31 cellular contexts compared by ENCODE assay signal in the genomic region with DNA sequence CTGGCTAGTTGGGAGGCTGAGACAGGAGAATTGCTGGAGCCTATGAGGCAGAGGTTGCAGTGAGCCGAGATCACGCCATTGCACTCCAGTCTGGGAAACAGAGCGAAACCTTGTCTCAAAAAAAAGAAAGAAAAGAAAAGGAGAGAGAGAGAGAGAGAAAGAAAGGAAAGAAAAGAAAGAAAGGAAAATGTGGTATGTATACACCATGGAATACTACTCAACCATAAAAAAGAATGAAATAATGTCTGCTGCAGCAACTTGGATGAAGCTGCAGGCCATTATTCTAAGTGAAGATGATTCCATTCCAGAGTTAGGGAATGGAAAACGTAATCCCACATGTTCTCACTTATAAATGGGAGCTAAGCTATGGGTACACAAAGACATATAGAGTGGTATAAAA.
DNase-seq lines count a peak whose midpoint lies in the region; TF ChIP-seq lines count a peak whose summit lies in the region.
"Had no signal": no experiment of that assay in that cellular context is flagged by ENCODE, and none has a peak within 500 bp of the region (broad histone marks: within the 10 kb centered on the region; RNA-seq: fewer than 3 reads in every experiment).

No MANE protein-coding gene starts in this region.

- no peaks in the 10 kb centered on the region for H3K4me1 Mint-ChIP-seq in activated naive CD4-positive, alpha-beta T cell treated with anti-CD3 and anti-CD28 coated beads, Interleukin-2, amount 50 U/mL, for 24 hours
- no peaks in the 10 kb centered on the region for H3K4me1 Mint-ChIP-seq in activated naive CD4-positive, alpha-beta T cell treated with anti-CD3 and anti-CD28 coated beads, Interleukin-2, amount 10 ng/mL, durations not matched to agents 7 days and 5 days
- H3K4me1 Mint-ChIP-seq: B cell; CD14-positive monocyte; CD4-positive, alpha-beta memory T cell; CD4-positive, CD25-positive, alpha-beta regulatory T cell; CD8-positive, alpha-beta memory T cell had no signal

- H3K9me3 ChIP-seq in HEK293 (ENCODE audit: control insufficient read depth, insufficient read depth, low read depth, low read length) = no peaks in the 10 kb centered on the region
- H3K9me3 ChIP-seq: A549, BE2C, BLaER1 had no signal

- H3K36me3 Mint-ChIP-seq in activated naive CD4-positive, alpha-beta T cell treated with anti-CD3 and anti-CD28 coated beads, Interleukin-2, amount 50 U/mL, for 24 hours = no peaks in the 10 kb centered on the region
- no peaks in the 10 kb centered on the region for H3K36me3 Mint-ChIP-seq in activated naive CD4-positive, alpha-beta T cell treated with anti-CD3 and anti-CD28 coated beads, Interleukin-2, amount 10 ng/mL, durations not matched to agents 7 days and 5 days
- H3K36me3 Mint-ChIP-seq: CD14-positive monocyte; CD4-positive, alpha-beta memory T cell; CD4-positive, CD25-positive, alpha-beta regulatory T cell; CD8-positive, alpha-beta memory T cell; CD8-positive, alpha-beta T cell had no signal

- no peak for TF ChIP-seq CTCF in HEK293 (tag by site-specific recombination; IDR thresholded peaks at IDR 0.05)

- CTCF ChIA-PET in activated naive CD4-positive, alpha-beta T cell treated with anti-CD3 and anti-CD28 coated beads, Interleukin-2, amount 10 ng/mL, durations not matched to agents 7 days and 5 days (lab: Charles Lee) = no interaction called here
- CTCF ChIA-PET in HEK293 (lab: Yijun Ruan, JAX) = no interaction called here

- no peak for DNase-seq in activated naive CD4-positive, alpha-beta T cell treated with anti-CD3 and anti-CD28 coated beads, Interleukin-2, amount 10 ng/mL, durations not matched to agents 7 days and 5 days
- no peak for DNase-seq in GDM1 (lab: John Stamatoyannopoulos, UW)
- DNase-seq: 8988T; ACHN; AML-193; BE2C; C1 segment of cervical spinal cord; Caco-2; Calu3; CD4-positive, alpha-beta memory T cell; CD4-positive, alpha-beta T cell; CD4-positive, CD25-positive, alpha-beta regulatory T cell; CD8-positive, alpha-beta memory T cell; CD8-positive, alpha-beta T cell; COR-L47; DMS 273 treated with DMSO at 0.1 percent for 48 hours; DMS153; DMS53; DMS79; DMS79 treated with DMSO at 0.1 percent for 48 hours; DND-41; EL had no signal

- no peak overlapping the region for H3K4me3 Mint-ChIP-seq in activated naive CD4-positive, alpha-beta T cell treated with anti-CD3 and anti-CD28 coated beads, Interleukin-2, amount 50 U/mL, for 24 hours
- no peak overlapping the region for H3K4me3 Mint-ChIP-seq in activated naive CD4-positive, alpha-beta T cell treated with anti-CD3 and anti-CD28 coated beads, Interleukin-2, amount 10 ng/mL, durations not matched to agents 7 days and 5 days
- H3K4me3 Mint-ChIP-seq: B cell; CD14-positive monocyte; CD4-positive, alpha-beta T cell; CD4-positive, CD25-positive, alpha-beta regulatory T cell; CD8-positive, alpha-beta memory T cell; CD8-positive, alpha-beta T cell had no signal

- H3K4me3 ChIP-seq in HEK293 (ENCODE audit: low read depth, low read length) = no peak overlapping the region
- H3K4me3 ChIP-seq: A549; BLaER1; BLaER1 treated with 17β-estradiol and CSF1 and Interleukin-3, amounts not matched to agents 10 nM and 100 nM had no signal

- H3K27me3 Mint-ChIP-seq in activated naive CD4-positive, alpha-beta T cell treated with anti-CD3 and anti-CD28 coated beads, Interleukin-2, amount 50 U/mL, for 24 hours = peaks cover 49% of the 10 kb centered on the region
- H3K27me3 Mint-ChIP-seq in activated naive CD4-positive, alpha-beta T cell treated with anti-CD3 and anti-CD28 coated beads, Interleukin-2, amount 10 ng/mL, durations not matched to agents 7 days and 5 days = peaks cover 82% of the 10 kb centered on the region

- POLR2A ChIA-PET in HEK293 (lab: Yijun Ruan, JAX) = no interaction called here

- H3K36me3 ChIP-seq in HEK293 (ENCODE audit: control insufficient read depth in 2 of 2, insufficient read depth in 1 of 2, low read length in 2 of 2) = no peaks in the 10 kb centered on the region
- H3K36me3 ChIP-seq: BE2C; BLaER1; BLaER1 treated with 17β-estradiol and CSF1 and Interleukin-3, amounts not matched to agents 10 nM and 100 nM had no signal

- peak overlapping the region; percentile 87 for H3K27ac Mint-ChIP-seq in activated naive CD4-positive, alpha-beta T cell treated with anti-CD3 and anti-CD28 coated beads, Interleukin-2, amount 50 U/mL, for 24 hours
- H3K27ac Mint-ChIP-seq in activated naive CD4-positive, alpha-beta T cell treated with anti-CD3 and anti-CD28 coated beads, Interleukin-2, amount 10 ng/mL, durations not matched to agents 7 days and 5 days = no peak overlapping the region
- H3K27ac Mint-ChIP-seq: B cell; CD14-positive monocyte; CD4-positive, alpha-beta memory T cell; CD4-positive, alpha-beta T cell; CD4-positive, CD25-positive, alpha-beta regulatory T cell; CD8-positive, alpha-beta memory T cell; CD8-positive, alpha-beta T cell had no signal

- H3K4me1 ChIP-seq in HEK293 (ENCODE audit: control insufficient read depth, insufficient read depth, low read length) = no peaks in the 10 kb centered on the region
- H3K4me1 ChIP-seq: A549; BE2C; BLaER1; BLaER1 treated with 17β-estradiol and CSF1 and Interleukin-3, amounts not matched to agents 10 nM and 100 nM; Caco-2 had no signal

- no peak overlapping the region for H3K27ac ChIP-seq in HEK293 (ENCODE audit: extremely low read depth, low read depth, low read length)
- H3K27ac ChIP-seq: 22Rv1; A549; BLaER1; BLaER1 treated with 17β-estradiol and CSF1 and Interleukin-3, amounts not matched to agents 10 nM and 100 nM; C4-2B had no signal

- no peaks in the 10 kb centered on the region for H3K9me3 Mint-ChIP-seq in activated naive CD4-positive, alpha-beta T cell treated with anti-CD3 and anti-CD28 coated beads, Interleukin-2, amount 50 U/mL, for 24 hours
- H3K9me3 Mint-ChIP-seq in activated naive CD4-positive, alpha-beta T cell treated with anti-CD3 and anti-CD28 coated beads, Interleukin-2, amount 10 ng/mL, durations not matched to agents 7 days and 5 days = peaks cover 3% of the 10 kb centered on the region

TF ChIP-seq in HEK293, 187 proteins besides CTCF, POLR2A, EP300 and RAD21:
- TF ChIP-seq ZNF146 (tag by site-specific recombination; IDR thresholded peaks at IDR 0.05) (peak; percentile 93), ZNF76 (tag by site-specific recombination; IDR thresholded peaks at IDR 0.05; ENCODE audit: borderline replicate concordance, low read depth) (no peak)
- TF ChIP-seq, protein P1, sequence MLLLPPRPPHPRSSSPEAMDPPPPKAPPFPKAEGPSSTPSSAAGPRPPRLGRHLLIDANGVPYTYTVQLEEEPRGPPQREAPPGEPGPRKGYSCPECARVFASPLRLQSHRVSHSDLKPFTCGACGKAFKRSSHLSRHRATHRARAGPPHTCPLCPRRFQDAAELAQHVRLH (tag by site-specific recombination; IDR thresholded peaks at IDR 0.05) = peak; percentile 68
